ENCODE assay signal across 14 cellular contexts in the genomic region with DNA sequence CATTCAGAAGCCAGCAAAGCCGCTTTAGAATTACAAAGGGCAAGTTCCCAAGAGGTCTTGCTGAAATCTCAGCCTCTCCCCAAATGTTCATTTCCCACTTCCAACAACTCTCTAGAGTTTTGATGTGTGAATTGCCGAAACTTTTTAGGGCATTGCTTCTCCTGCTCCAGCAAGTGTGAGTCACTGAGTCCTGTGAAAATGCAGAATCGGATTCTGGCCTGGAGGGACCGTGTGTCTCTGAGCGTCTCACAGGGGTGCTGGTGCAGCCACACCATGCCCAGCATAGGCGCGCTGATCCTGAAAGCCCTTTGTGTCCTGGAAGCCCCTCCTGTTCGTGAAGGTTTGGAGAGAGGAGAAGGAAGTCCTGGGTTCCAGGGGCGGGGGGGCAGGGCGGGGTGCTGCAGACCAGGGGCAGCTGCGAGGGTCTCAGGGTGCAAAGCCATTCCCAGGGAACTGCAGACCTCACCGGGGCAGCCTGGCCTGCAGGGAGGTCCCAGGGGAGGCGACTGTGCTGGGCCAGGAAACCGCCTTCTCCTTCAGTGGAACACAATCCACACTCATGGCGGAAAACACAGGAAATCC. TPM values are rescaled to one million over a fixed set of nuclear protein-coding genes. Genes with fewer than 3 reads are reported as not detected.
DNase-seq lines count a peak whose midpoint lies in the region; ATAC-seq and TF ChIP-seq lines count a peak whose summit lies in the region.
"Had no signal": no experiment of that assay in that cellular context is flagged by ENCODE, and none has a peak within 500 bp of the region (broad histone marks: within the 10 kb centered on the region; RNA-seq: fewer than 3 reads in every experiment).

No MANE protein-coding gene starts in this region.

- H3K27me3 Mint-ChIP-seq in WTC11 (ENCODE audit: low read depth) = peaks cover 10% of the 10 kb centered on the region; the same call in 1 of the 2 replicates
- peaks cover 29 to 35% of the 10 kb centered on the region in 2 donors for H3K27me3 Mint-ChIP-seq in stimulated activated naive B cell treated with anti-CD40 and anti-IgM and Interleukin-4, amounts not matched to agents 10 μg/mL and 1 μg/mL and 100 μg/mL, for 72 hours

- peaks cover 4% of the 10 kb centered on the region for H3K9me3 Mint-ChIP-seq in WTC11
- peaks cover 3 to 4% of the 10 kb centered on the region in 2 donors for H3K9me3 Mint-ChIP-seq in stimulated activated naive B cell treated with anti-CD40 and anti-IgM and Interleukin-4, amounts not matched to agents 10 μg/mL and 1 μg/mL and 100 μg/mL, for 72 hours

- H3K4me1 Mint-ChIP-seq in WTC11 = peaks cover 33% of the 10 kb centered on the region
- H3K4me1 Mint-ChIP-seq in stimulated activated naive B cell treated with anti-CD40 and anti-IgM and Interleukin-4, amounts not matched to agents 10 μg/mL and 1 μg/mL and 100 μg/mL, for 72 hours = peaks cover 5 to 11% of the 10 kb centered on the region in 2 donors

- CTCF ChIA-PET in WTC11 (lab: Charles Lee) (interaction anchor here (0.8 to 3.5 kb wide), 4 partner anchors 18 to 106 kb away, joined by 3 to 18 read pairs (median 4); no protein-coding TSS in a partner anchor), mammary epithelial cell (lab: Charles Lee; ENCODE audit: low non-redundant PET) (no interaction called here)

- ATAC-seq in WTC11 = no peak
- no peak for ATAC-seq in gastrocnemius medialis
- no peak for ATAC-seq in stimulated activated naive B cell treated with anti-CD40 and anti-IgM and Interleukin-4, amounts not matched to agents 10 μg/mL and 1 μg/mL and 100 μg/mL, for 72 hours (replicated peaks)
- no peak for ATAC-seq in upper lobe of right lung

- POLR2A ChIA-PET in WTC11 (lab: Charles Lee) = no interaction called here

- no peak for TF ChIP-seq POLR2A in gastrocnemius medialis (IDR thresholded peaks at IDR 0.05)

- no TSS peak for BruUV-seq in mammary epithelial cell (replicated peaks; lab: Mats Ljungman, UMichigan)

- no peaks in the 10 kb centered on the region for H3K36me3 Mint-ChIP-seq in WTC11
- H3K36me3 Mint-ChIP-seq in stimulated activated naive B cell treated with anti-CD40 and anti-IgM and Interleukin-4, amounts not matched to agents 10 μg/mL and 1 μg/mL and 100 μg/mL, for 72 hours = peaks cover 0 to 3% of the 10 kb centered on the region in 2 donors
- H3K36me3 Mint-ChIP-seq: activated CD4-positive, alpha-beta memory T cell treated with anti-CD3 and anti-CD28 coated beads for 36 hours had no signal

- DNase-seq in GM23248 = peak; percentile 82
- no peak for DNase-seq in WTC11 (ENCODE audit: low spot score)
- no peak for DNase-seq in left ventricle myocardium inferior
- DNase-seq in gastrocnemius medialis = no peak
- DNase-seq in mammary epithelial cell = no peak
- no peak for DNase-seq in SW480 (ENCODE audit: low spot score)
- no peak for DNase-seq in stimulated activated naive B cell treated with anti-CD40 and anti-IgM and Interleukin-4, amounts not matched to agents 10 μg/mL and 1 μg/mL and 100 μg/mL, for 72 hours
- no peak for DNase-seq in upper lobe of right lung
- DNase-seq: activated CD4-positive, alpha-beta memory T cell treated with anti-CD3 and anti-CD28 coated beads for 36 hours; NCI-H1436 treated with DMSO at 0.1 percent for 48 hours; NCI-H526 had no signal

- H3K9ac ChIP-seq in GM23248 = peak overlapping the region; percentile 35; the same call in 1 of the 2 replicates
- H3K9ac ChIP-seq in mammary epithelial cell (ENCODE audit: insufficient read depth, low read length) = no peak overlapping the region

- H3K4me3 ChIP-seq in GM23248 = peak overlapping the region; percentile 47
- no peak overlapping the region for H3K4me3 ChIP-seq in left ventricle myocardium inferior
- no peak overlapping the region for H3K4me3 ChIP-seq in gastrocnemius medialis
- H3K4me3 ChIP-seq in mammary epithelial cell (replicated peaks in 1 of 3; ENCODE audit: insufficient read depth in 1 of 3, low read depth in 2 of 3, low read length in 3 of 3) = no peak overlapping the region
- no peak overlapping the region for H3K4me3 ChIP-seq in upper lobe of right lung
- H3K4me3 ChIP-seq: cardiac muscle cell had no signal

- intact Hi-C loops in left ventricle myocardium inferior (cut with micrococcal nuclease) = no loop called here
- intact Hi-C loops in gastrocnemius medialis (cut with DNase I; ENCODE audit: low total_unique reads) = no loop called here
- intact Hi-C loops in mammary epithelial cell (cut with micrococcal nuclease) = no loop called here
- intact Hi-C loops in upper lobe of right lung (cut with DNase I) = no loop called here

- H3K9me3 ChIP-seq in GM23248 (ENCODE audit: low read depth) = no peaks in the 10 kb centered on the region
- H3K9me3 ChIP-seq in left ventricle myocardium inferior (replicated peaks) = peaks cover 3% of the 10 kb centered on the region
- H3K9me3 ChIP-seq in gastrocnemius medialis = no peaks in the 10 kb centered on the region
- no peaks in the 10 kb centered on the region for H3K9me3 ChIP-seq in mammary epithelial cell (replicated peaks; ENCODE audit: insufficient read depth, low read length)
- H3K9me3 ChIP-seq in upper lobe of right lung = no peaks in the 10 kb centered on the region

- no peaks in the 10 kb centered on the region for H3K9me2 ChIP-seq in GM23248 (ENCODE audit: insufficient read depth)

- H3K36me3 ChIP-seq in GM23248 (ENCODE audit: low read depth) (no peaks in the 10 kb centered on the region), left ventricle myocardium inferior (no peaks in the 10 kb centered on the region), gastrocnemius medialis (no peaks in the 10 kb centered on the region), mammary epithelial cell (ENCODE audit: insufficient read depth, low read length) (no peaks in the 10 kb centered on the region), upper lobe of right lung (no peaks in the 10 kb centered on the region)
- H3K36me3 ChIP-seq: cardiac muscle cell had no signal

- H3K27ac ChIP-seq in GM23248 (no peak overlapping the region), left ventricle myocardium inferior (replicated peaks) (peak overlapping the region; percentile 29), gastrocnemius medialis (peak overlapping the region in 3 of 4 donors; percentile 20 to 82 (median 48)), mammary epithelial cell (ENCODE audit: insufficient read depth, low read depth, low read length) (no peak overlapping the region), upper lobe of right lung (no peak overlapping the region)
- H3K27ac ChIP-seq: cardiac muscle cell, RWPE1 had no signal

- H3K4me1 ChIP-seq in GM23248 (ENCODE audit: insufficient read depth) (peaks cover 20% of the 10 kb centered on the region), left ventricle myocardium inferior (peaks cover 59% of the 10 kb centered on the region), gastrocnemius medialis (peaks cover 23 to 46% of the 10 kb centered on the region in 2 donors), mammary epithelial cell (ENCODE audit: insufficient read depth, low read length) (peaks cover 10% of the 10 kb centered on the region), upper lobe of right lung (peaks cover 19% of the 10 kb centered on the region)

- H3K4me2 ChIP-seq in GM23248 (ENCODE audit: unreplicated experiment) = peak overlapping the region; percentile 67
- H3K4me2 ChIP-seq in mammary epithelial cell (ENCODE audit: insufficient read depth, low read depth, low read length) = no peak overlapping the region

- H3K27ac Mint-ChIP-seq in WTC11 = peak overlapping the region; percentile 51
- no peak overlapping the region for H3K27ac Mint-ChIP-seq in stimulated activated naive B cell treated with anti-CD40 and anti-IgM and Interleukin-4, amounts not matched to agents 10 μg/mL and 1 μg/mL and 100 μg/mL, for 72 hours
- H3K27ac Mint-ChIP-seq: activated CD4-positive, alpha-beta memory T cell treated with anti-CD3 and anti-CD28 coated beads for 36 hours; stimulated activated naive CD8-positive, alpha-beta T cell treated with anti-CD3 and anti-CD28 coated beads, Interleukin-15, Interleukin-2, amounts not matched to agents 100 ng/mL and 50 ng/mL, for 24 hours had no signal

- in situ Hi-C loops in GM23248 (cut with MboI) (no loop called here), gastrocnemius medialis (cut with MboI; ENCODE audit: low sequenced_read_pairs in 4 of 4) (no loop called here), mammary epithelial cell (cut with MboI; ENCODE audit: low sequenced_read_pairs in 2 of 2) (no loop called here)

- H3K27me3 ChIP-seq in GM23248 (replicated peaks; ENCODE audit: insufficient read depth) = no peaks in the 10 kb centered on the region
- H3K27me3 ChIP-seq in left ventricle myocardium inferior (ENCODE audit: low read depth) = no peaks in the 10 kb centered on the region
- no peaks in the 10 kb centered on the region for H3K27me3 ChIP-seq in gastrocnemius medialis
- peaks cover 1% of the 10 kb centered on the region for H3K27me3 ChIP-seq in mammary epithelial cell (ENCODE audit: insufficient read depth, low read length)
- H3K27me3 ChIP-seq in upper lobe of right lung = no peaks in the 10 kb centered on the region
- H3K27me3 ChIP-seq: cardiac muscle cell had no signal

- H3K4me3 Mint-ChIP-seq in WTC11 = peak overlapping the region; percentile 45
- no peak overlapping the region for H3K4me3 Mint-ChIP-seq in stimulated activated naive B cell treated with anti-CD40 and anti-IgM and Interleukin-4, amounts not matched to agents 10 μg/mL and 1 μg/mL and 100 μg/mL, for 72 hours
- H3K4me3 Mint-ChIP-seq: activated CD4-positive, alpha-beta memory T cell treated with anti-CD3 and anti-CD28 coated beads for 36 hours; stimulated activated naive CD8-positive, alpha-beta T cell treated with anti-CD3 and anti-CD28 coated beads, Interleukin-15, Interleukin-2, amounts not matched to agents 100 ng/mL and 50 ng/mL, for 24 hours had no signal

- H4K20me1 ChIP-seq in GM23248 (ENCODE audit: insufficient read depth) (no peaks in the 10 kb centered on the region), mammary epithelial cell (ENCODE audit: insufficient read depth, low read length) (no peaks in the 10 kb centered on the region)

- H3K79me2 ChIP-seq in GM23248 (ENCODE audit: insufficient read depth) = no peaks in the 10 kb centered on the region
- H3K79me2 ChIP-seq in mammary epithelial cell (ENCODE audit: insufficient read depth, low read length) = no peaks in the 10 kb centered on the region

- TF ChIP-seq CTCF in WTC11 (IDR thresholded peaks at IDR 0.05) (no peak), left ventricle myocardium inferior (IDR thresholded peaks at IDR 0.05; ENCODE audit: borderline replicate concordance) (no peak), gastrocnemius medialis (IDR thresholded peaks at IDR 0.05 in 4 of 5, conservative IDR thresholded peaks at IDR 0.05 in 1 of 5) (no peak), mammary epithelial cell (conservative IDR thresholded peaks at IDR 0.05 in 1 of 2, IDR thresholded peaks at IDR 0.05 in 1 of 2; ENCODE audit: extremely low read depth in 1 of 2, insufficient read depth in 1 of 2, low read depth in 1 of 2, low read length in 2 of 2) (no peak), upper lobe of right lung (IDR thresholded peaks at IDR 0.05) (no peak)

- dilution Hi-C loops in mammary epithelial cell (cut with HindIII; ENCODE audit: low sequenced_read_pairs) = no loop called here

- H2AFZ ChIP-seq in GM23248 (peak overlapping the region; percentile 64; the same call in 1 of the 2 replicates), mammary epithelial cell (ENCODE audit: low read depth, low read length) (no peak overlapping the region)

- 30 to 36% methylated on average over 12 to 15 of the region's 15 CpGs for WGBS in GM23248 (ENCODE audit: low coverage in 1 of 2, low lambda C conversion rate in 2 of 2, missing lambda C conversion rate in 2 of 2), 2 experiments
- 92% methylated on average over 9 of the region's 15 CpGs for WGBS in mammary epithelial cell (ENCODE audit: low coverage, missing lambda C conversion rate)

- peaks cover 4% of the 10 kb centered on the region; the same call in 1 of the 2 replicates for H3F3A ChIP-seq in GM23248 (ENCODE audit: insufficient read depth)

RNA-seq across cellular contexts. Expression of gene ADARB1, which starts 43.7 kb away (rescaled TPM):
- 17.4 and 22.6 TPM in 2 replicates for total RNA-seq in GM23248 (2014; rRNA removed; shearing (Covaris generic))
- polyA plus RNA-seq in GM23248 (2016; fragmentation: Nextera tagmentation; extraction: Ambion mirVana) (16.3 and 18.7 TPM in 2 replicates), mammary epithelial cell (17.2 TPM)
- total RNA-seq in WTC11 (2021) (12.8 to 15.1 TPM (median 14.6 TPM) in 3 replicates), left ventricle myocardium inferior (15.5 TPM), gastrocnemius medialis (10 to 100 TPM in 1 of 4 donors, 1 to 10 TPM in 3; 5.9 to 11.5 (median 6.9) TPM), mammary epithelial cell (10 to 100 TPM; 42.5 to 82.9 TPM), upper lobe of right lung (73.6 TPM)
- polyA minus RNA-seq in mammary epithelial cell = 26.9 TPM

Comparison
In these comparisons a context has a peak if more than half of its experiments do, and no peak if none do; other contexts are left out.
1. H3K27ac ChIP-seq: peak in left ventricle myocardium inferior (single experiment) and gastrocnemius medialis (3 of 4); none in GM23248 (single experiment), mammary epithelial cell (single experiment) and upper lobe of right lung (single experiment).